Comparison of ENCODE assay signal across 22 cellular contexts in the genomic region with DNA sequence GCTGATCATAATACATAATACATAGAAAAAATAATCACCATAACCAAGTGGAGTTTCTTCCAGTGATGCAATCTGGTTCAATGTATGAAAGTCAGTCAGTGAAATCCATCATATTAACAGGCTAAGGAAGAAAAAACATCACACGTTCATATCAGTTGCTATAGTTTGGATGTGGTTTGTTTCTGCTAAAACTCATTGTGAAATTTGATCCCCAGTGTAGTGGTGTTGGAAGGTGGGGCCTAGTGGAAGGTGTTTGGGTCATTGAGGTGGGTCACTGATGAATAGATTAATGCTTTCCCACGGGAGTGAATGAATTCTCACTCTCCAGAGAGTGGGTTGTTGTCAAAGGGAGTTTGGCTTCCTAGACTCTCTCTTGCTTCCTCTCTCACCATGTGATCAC.
"Had no signal": no experiment of that assay in that cellular context is flagged by ENCODE, and none has a peak within 500 bp of the region (broad histone marks: within the 10 kb centered on the region; RNA-seq: fewer than 3 reads in every experiment).

No MANE protein-coding gene starts in this region.

- H3K27ac ChIP-seq: coronary artery, dorsolateral prefrontal cortex, esophagus muscularis mucosa, foreskin keratinocyte, gastroesophageal sphincter, heart left ventricle, hepatocyte, left lung, lower lobe of right lung had no signal

- H3K36me3 ChIP-seq: esophagus muscularis mucosa, gastroesophageal sphincter, heart left ventricle, left lung, lower lobe of right lung had no signal

- H3K4me3 ChIP-seq: coronary artery, dorsolateral prefrontal cortex, esophagus muscularis mucosa, gastroesophageal sphincter, heart left ventricle, hepatocyte, left lung, lower lobe of right lung, mucosa of descending colon had no signal

- H3K27me3 ChIP-seq: dorsolateral prefrontal cortex, esophagus muscularis mucosa, gastroesophageal sphincter, heart left ventricle, hepatocyte, left lung had no signal

- H3K27ac Mint-ChIP-seq: mesothelial cell of epicardium had no signal

- ATAC-seq: foreskin keratinocyte, gastroesophageal sphincter, heart left ventricle, left cardiac atrium, left lung, left ventricle myocardium superior, lower lobe of right lung, mucosa of descending colon had no signal

- H3K4me3 Mint-ChIP-seq: mesothelial cell of epicardium had no signal

- H3K9me3 ChIP-seq: esophagus muscularis mucosa, gastroesophageal sphincter, lower lobe of right lung, mucosa of descending colon had no signal

- DNase-seq: dermis blood vessel endothelial cell; dorsolateral prefrontal cortex; effector CD4-positive, alpha-beta T cell; effector memory CD4-positive, alpha-beta T cell; foreskin keratinocyte; heart left ventricle; hypothalamus; left cardiac atrium; left lung; left ventricle myocardium superior; lower lobe of right lung; mesenchymal stem cell; mucosa of descending colon had no signal

- H3K4me1 ChIP-seq: esophagus muscularis mucosa, foreskin keratinocyte, gastroesophageal sphincter, heart left ventricle, left lung, lower lobe of right lung had no signal

- FAIRE-seq: endothelial cell of umbilical vein, frontal cortex, islet of Langerhans, keratinocyte had no signal
